In genomic region chr4:24472514-24473308, GRCh38 we compare ENCODE assay signal across 8 cellular contexts.
A peak's percentile ranks its signal among the peaks of the same experiment; 100 is the strongest.
DNase-seq lines count a peak whose midpoint lies in the region; ATAC-seq and TF ChIP-seq lines count a peak whose summit lies in the region.

No MANE protein-coding gene starts in this region.

- peak overlapping the region; percentile 60 for H3K4me3 ChIP-seq in BE2C (ENCODE audit: low read depth, low read length)

- peak overlapping the region; percentile 86 for H3K4me3 Mint-ChIP-seq in mesothelial cell of epicardium

- TF ChIP-seq CTCF in BE2C (IDR thresholded peaks at IDR 0.05; ENCODE audit: low read depth, low read length) (peak; percentile 63), mesothelial cell of epicardium (IDR thresholded peaks at IDR 0.05; ENCODE audit: unreplicated experiment) (peak; percentile 78)

- H3K27me3 Mint-ChIP-seq in mesothelial cell of epicardium (ENCODE audit: low read depth), result peaks cover 76% of the 10 kb centered on the region

- no peaks in the 10 kb centered on the region for H3K9me3 ChIP-seq in BE2C

- H3K4me1 Mint-ChIP-seq in mesothelial cell of epicardium, result peaks cover 23% of the 10 kb centered on the region

- no peaks in the 10 kb centered on the region for H3K36me3 Mint-ChIP-seq in mesothelial cell of epicardium

- DNase-seq in BE2C (peak; percentile 84), NCI-H774 (lab: John Stamatoyannopoulos, UW) (peak; percentile 71), epidermal melanocyte (ENCODE audit: insufficient read length, low spot score) (peak; percentile 76), mesothelial cell of epicardium (ENCODE audit: low spot score in 2 of 2, unreplicated experiment in 2 of 2) (peak; percentile 53 to 79)
- DNase-seq in activated CD8-positive, alpha-beta memory T cell treated with anti-CD3 and anti-CD28 coated beads, Interleukin-2, amount 50 U/mL, for 48 hours, result peak; percentile 71
- peak; percentile 12 to 39 for DNase-seq in stimulated activated CD8-positive, alpha-beta memory T cell treated with anti-CD3 and anti-CD28 coated beads, Interleukin-7, amount 100 ng/mL, for 4 hours (ENCODE audit: low read depth in 2 of 2)

- H3K4me1 ChIP-seq in BE2C, result no peaks in the 10 kb centered on the region

- peak overlapping the region; percentile 80 for H3K27ac Mint-ChIP-seq in mesothelial cell of epicardium

- H3K27me3 ChIP-seq in BE2C, result peaks cover 58% of the 10 kb centered on the region

- H3K36me3 ChIP-seq in BE2C, result no peaks in the 10 kb centered on the region

- H3K9me3 Mint-ChIP-seq in mesothelial cell of epicardium, result no peaks in the 10 kb centered on the region

- ATAC-seq in GM19324 (IDR thresholded peaks at IDR 0.05; ENCODE audit: low FRiP score, unreplicated experiment) (peak; percentile 60), HG03460 (IDR thresholded peaks at IDR 0.05; ENCODE audit: unreplicated experiment) (peak; percentile 62)

Comparison
In these comparisons a context has a peak if more than half of its experiments do, and no peak if none do; other contexts are left out.
1. Peak in every context shown above with its lines: DNase-seq, ATAC-seq and H3K4me3 ChIP-seq.
2. DNase-seq: peak in every context shown above with its lines; median percentile 84 in BE2C; 76 in epidermal melanocyte; 71 in NCI-H774; 71 in activated CD8-positive, alpha-beta memory T cell treated with anti-CD3 and anti-CD28 coated beads, Interleukin-2, amount 50 U/mL, for 48 hours; 66 in mesothelial cell of epicardium; 26 in stimulated activated CD8-positive, alpha-beta memory T cell treated with anti-CD3 and anti-CD28 coated beads, Interleukin-7, amount 100 ng/mL, for 4 hours.